ENCODE assay signal across 16 cellular contexts in the genomic region with DNA sequence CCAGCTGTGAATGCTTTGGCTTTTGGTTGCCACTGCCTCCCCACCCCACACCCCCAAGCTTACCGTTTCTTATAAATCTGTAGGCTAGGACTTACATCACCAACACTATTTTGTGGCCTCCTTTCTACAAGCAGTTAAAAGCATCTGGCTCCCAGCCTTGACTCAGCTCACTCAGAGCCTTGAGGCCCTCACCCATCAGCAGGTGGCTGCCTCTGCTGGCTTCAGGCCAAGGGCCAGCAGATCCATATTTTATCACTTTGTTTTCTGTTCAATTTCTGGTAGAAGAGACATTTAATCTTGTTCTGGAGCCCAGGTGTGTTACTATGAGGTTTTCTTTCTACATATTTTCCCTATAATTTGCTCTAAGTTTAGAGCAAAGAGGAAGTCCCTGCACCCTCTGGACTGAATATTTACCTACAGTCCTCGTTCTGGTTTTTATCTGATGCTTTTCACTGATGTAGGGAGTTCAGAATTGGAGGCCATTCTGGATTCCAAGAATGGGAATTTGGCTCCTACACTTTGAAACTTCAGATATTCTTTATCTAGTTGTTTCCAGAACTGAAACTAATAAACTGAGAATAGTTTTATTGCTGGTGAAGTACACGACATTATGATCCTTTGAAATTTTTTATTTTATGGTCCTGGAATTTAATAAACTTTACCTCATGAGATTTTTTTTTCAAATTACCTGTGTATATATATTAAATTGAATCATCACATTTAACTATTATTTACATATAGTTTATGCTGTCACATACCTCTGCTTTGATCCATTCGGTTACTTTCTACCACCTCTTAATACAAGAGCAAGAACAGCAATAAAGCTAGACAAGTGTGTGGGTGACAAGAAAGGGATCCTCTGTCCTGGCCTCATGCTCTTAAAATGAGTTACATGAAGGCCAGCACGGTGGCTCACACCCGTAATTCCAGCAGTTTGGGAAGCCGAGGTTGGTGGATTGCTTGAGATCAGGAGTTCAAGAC. TPM values are rescaled to one million over a fixed set of nuclear protein-coding genes. Genes with fewer than 3 reads are reported as not detected.
DNase-seq lines count a peak whose midpoint lies in the region; TF ChIP-seq lines count a peak whose summit lies in the region.
"Had no signal": no experiment of that assay in that cellular context is flagged by ENCODE, and none has a peak within 500 bp of the region (broad histone marks: within the 10 kb centered on the region; RNA-seq: fewer than 3 reads in every experiment).

No MANE protein-coding gene starts in this region.

- no peaks in the 10 kb centered on the region for H3K27me3 ChIP-seq in transverse colon
- H3K27me3 ChIP-seq: Peyer's patch had no signal

- intact Hi-C loops in transverse colon (cut with DNase I; ENCODE audit: low total_unique reads) = no loop called here

- no peaks in the 10 kb centered on the region for H3K36me3 ChIP-seq in transverse colon
- H3K36me3 ChIP-seq: Peyer's patch had no signal

- DNase-seq in NCI-H345 (lab: John Stamatoyannopoulos, UW) = peak; percentile 9
- no peak for DNase-seq in NCI-H345 treated with DMSO at 0.1 percent for 48 hours (lab: John Stamatoyannopoulos, UW; ENCODE audit: unreplicated experiment)
- peak; percentile 12 for DNase-seq in NCI-H1105 (lab: John Stamatoyannopoulos, UW)
- peak; percentile 34 for DNase-seq in SK-N-DZ (ENCODE audit: low spot score)
- peak; percentile 21 for DNase-seq in transverse colon
- DNase-seq in stimulated activated CD4-positive, alpha-beta T cell treated with anti-CD3 and anti-CD28 coated beads, Interleukin-4, amount 100 ng/mL, for 1 hour = no peak
- DNase-seq in ecto neural progenitor cell (ENCODE audit: low spot score) = no peak
- DNase-seq: Caco-2, DMS79, H9, NCI-H1417 treated with DMSO at 0.1 percent for 48 hours, NCI-H2081 treated with DMSO at 0.1 percent for 48 hours, NCI-H446 treated with DMSO at 0.1 percent for 48 hours, NCI-H82, Peyer's patch, T-helper 1 cell had no signal

- 52 to 61% methylated on average over 4 to 7 of the region's 7 CpGs for WGBS in transverse colon (ENCODE audit: low coverage in 1 of 2), 2 donors

- no peak for TF ChIP-seq POLR2A in transverse colon (IDR thresholded peaks at IDR 0.05)

- H3K4me3 ChIP-seq in transverse colon = no peak overlapping the region
- H3K4me3 ChIP-seq: Peyer's patch had no signal

- H3K9me3 ChIP-seq in transverse colon = no peaks in the 10 kb centered on the region
- H3K9me3 ChIP-seq: Caco-2, Peyer's patch had no signal

- peaks cover 2 to 26% (median 8%) of the 10 kb centered on the region in 4 donors for H3K4me1 ChIP-seq in transverse colon
- H3K4me1 ChIP-seq: Caco-2, Peyer's patch had no signal

- no peak for TF ChIP-seq CTCF in transverse colon (IDR thresholded peaks at IDR 0.05)

- in situ Hi-C loops in transverse colon (cut with MboI; ENCODE audit: low pct_ligation_motif_present in 1 of 4, low pct_unique_long_range_greater_than_20kb in 1 of 4, low sequenced_read_pairs in 3 of 4) = no loop called here

- TF ChIP-seq EP300 in transverse colon (IDR thresholded peaks at IDR 0.05; ENCODE audit: low read depth) = no peak

- peak overlapping the region in 3 of 4 donors; percentile 47 to 57 (median 53) for H3K27ac ChIP-seq in transverse colon

RNA-seq across cellular contexts. Expression of a gene that starts 22.2 kb away (rescaled TPM):
- not detected in 2 replicates for polyA plus RNA-seq in SK-N-DZ (2014; cell fraction: cytosol; rRNA removed)
- not detected in 2 replicates for polyA plus RNA-seq in SK-N-DZ (2014; cell fraction: nucleus; rRNA removed)
- total RNA-seq in transverse colon = 10 to 100 TPM; 30.8 to 74.6 (median 40.4) TPM

Comparison
In these comparisons a context has a peak if more than half of its experiments do, and no peak if none do; other contexts are left out.
1. DNase-seq: peak in NCI-H345 (single experiment), NCI-H1105 (single experiment), SK-N-DZ (single experiment) and transverse colon (single experiment); none in NCI-H345 treated with DMSO at 0.1 percent for 48 hours (single experiment), stimulated activated CD4-positive, alpha-beta T cell treated with anti-CD3 and anti-CD28 coated beads, Interleukin-4, amount 100 ng/mL, for 1 hour (single experiment) and ecto neural progenitor cell (single experiment).